In the genomic region with DNA sequence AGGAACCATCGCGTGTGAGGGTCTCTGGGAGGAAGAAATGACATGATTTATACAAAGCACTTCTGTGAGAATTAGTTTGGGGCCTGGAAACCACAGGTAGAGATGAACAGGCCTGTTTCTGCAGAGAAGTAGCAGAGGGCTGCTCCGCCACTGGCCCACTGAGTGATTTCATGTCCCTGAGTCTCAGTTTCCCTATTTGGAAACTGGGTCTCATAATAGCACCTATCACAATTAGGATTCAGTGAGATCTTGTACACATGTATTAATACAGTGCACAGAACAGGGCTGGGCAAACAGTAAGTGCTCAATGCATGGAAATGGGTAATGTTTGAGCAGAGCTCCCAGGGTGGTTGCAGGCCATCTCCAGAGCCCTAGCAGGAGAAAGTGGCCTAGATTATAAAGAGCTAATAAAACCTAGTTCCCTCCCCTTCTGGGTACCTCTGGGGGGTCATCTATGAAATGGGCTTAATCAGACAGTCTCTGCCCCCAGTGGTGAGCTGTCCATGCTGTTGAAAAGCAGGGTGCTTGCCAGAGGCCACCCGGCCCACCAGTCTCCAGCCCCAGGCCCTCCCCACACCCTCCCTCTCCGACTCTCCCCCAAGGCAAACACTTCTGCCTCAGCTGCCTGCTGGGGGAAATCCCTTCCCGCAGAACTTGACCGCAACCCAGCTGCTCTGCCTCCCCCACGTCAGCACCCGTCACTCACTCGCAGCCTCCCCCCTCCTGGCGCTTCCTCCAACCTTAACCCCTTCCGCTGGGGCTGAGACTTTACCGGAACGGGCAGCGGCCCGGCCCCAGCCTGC, we compare ENCODE assay signal across 1 cellular context.
TF ChIP-seq lines count a peak whose summit lies in the region.

No MANE protein-coding gene starts in this region.

TF ChIP-seq in HepG2, 621 proteins besides CTCF, POLR2A, EP300 and RAD21 (continued from another document and continues in another):
- TF ChIP-seq RFXAP (CRISPR knock-in tag; IDR thresholded peaks at IDR 0.05; ENCODE audit: borderline replicate concordance) (no peak), PHF5A (CRISPR knock-in tag; IDR thresholded peaks at IDR 0.05; ENCODE audit: low read depth, unreplicated experiment) (no peak), FOXM1 (CRISPR knock-in tag; IDR thresholded peaks at IDR 0.05) (no peak), ZNF572 (CRISPR knock-in tag; IDR thresholded peaks at IDR 0.05) (no peak), SPEN (CRISPR knock-in tag; IDR thresholded peaks at IDR 0.05; ENCODE audit: low read depth) (peak; percentile 42; the same call in 1 of the 2 replicates), NRL (CRISPR knock-in tag; IDR thresholded peaks at IDR 0.05; ENCODE audit: borderline replicate concordance) (no peak), RARA (CRISPR knock-in tag; IDR thresholded peaks at IDR 0.05) (peak; percentile 83), ASH2L (IDR thresholded peaks at IDR 0.05; ENCODE audit: insufficient read length, low read depth, low read length) (no peak), ZNF430 (CRISPR knock-in tag; IDR thresholded peaks at IDR 0.05) (0 out of 2 replicates have a peak, but pooled peaks have one; percentile 41), PLRG1 (conservative IDR thresholded peaks at IDR 0.05) (no peak), ZNF143 (CRISPR knock-in tag; IDR thresholded peaks at IDR 0.05) (no peak), ZNF780A (CRISPR knock-in tag; IDR thresholded peaks at IDR 0.05) (no peak), MXI1 (IDR thresholded peaks at IDR 0.05; ENCODE audit: borderline replicate concordance, low read depth, low read length) (no peak), MYNN (CRISPR knock-in tag; IDR thresholded peaks at IDR 0.05; ENCODE audit: low read depth) (no peak), HNRNPK (IDR thresholded peaks at IDR 0.05; ENCODE audit: low read depth, low read length, poor library complexity, severe bottlenecking) (peak; percentile 16), ZNF33A (CRISPR knock-in tag; IDR thresholded peaks at IDR 0.05; ENCODE audit: borderline replicate concordance) (no peak), CBFB (CRISPR knock-in tag; IDR thresholded peaks at IDR 0.05) (peak; percentile 66; the same call in 1 of the 2 replicates), ZNF598 (CRISPR knock-in tag; IDR thresholded peaks at IDR 0.05; ENCODE audit: borderline replicate concordance) (no peak), ZSCAN22 (CRISPR knock-in tag; IDR thresholded peaks at IDR 0.05) (no peak), ZNF138 (CRISPR knock-in tag; IDR thresholded peaks at IDR 0.05; ENCODE audit: low read depth) (no peak), YEATS4 (CRISPR knock-in tag; IDR thresholded peaks at IDR 0.05; ENCODE audit: borderline replicate concordance) (no peak), ZNF468 (CRISPR knock-in tag; IDR thresholded peaks at IDR 0.05) (no peak), NFIC (IDR thresholded peaks at IDR 0.05; ENCODE audit: low read length) (no peak), ZBTB38 (CRISPR knock-in tag; IDR thresholded peaks at IDR 0.05) (peak; percentile 89), ZBTB1 (CRISPR knock-in tag; IDR thresholded peaks at IDR 0.05; ENCODE audit: borderline replicate concordance) (no peak), SMYD3 (CRISPR knock-in tag; IDR thresholded peaks at IDR 0.05) (no peak), FOSL2 (CRISPR knock-in tag; IDR thresholded peaks at IDR 0.05) (peak; percentile 49; the same call in 1 of the 2 replicates), MIER2 (CRISPR knock-in tag; IDR thresholded peaks at IDR 0.05) (no peak), ZNF629 (CRISPR knock-in tag; conservative IDR thresholded peaks at IDR 0.05) (peak; percentile 76), HNRNPL (IDR thresholded peaks at IDR 0.05; ENCODE audit: low read depth, low read length) (0 out of 2 replicates have a peak, but pooled peaks have one; percentile 41), FOSL1 (CRISPR knock-in tag; IDR thresholded peaks at IDR 0.05; ENCODE audit: borderline replicate concordance) (no peak), ZNF564 (CRISPR knock-in tag; IDR thresholded peaks at IDR 0.05) (peak; percentile 46; the same call in 1 of the 2 replicates), ZNF333 (CRISPR knock-in tag; IDR thresholded peaks at IDR 0.05; ENCODE audit: borderline replicate concordance) (no peak), ETV5 (CRISPR knock-in tag; IDR thresholded peaks at IDR 0.05; ENCODE audit: borderline replicate concordance) (peak; percentile 32; the same call in 1 of the 2 replicates), SP1 (IDR thresholded peaks at IDR 0.05) (no peak), SP1 (CRISPR knock-in tag; IDR thresholded peaks at IDR 0.05) (no peak), NFE2L1 (CRISPR knock-in tag; IDR thresholded peaks at IDR 0.05; ENCODE audit: borderline replicate concordance) (no peak), NCOR1 (IDR thresholded peaks at IDR 0.05; ENCODE audit: borderline replicate concordance, low read length) (no peak), NFIB (CRISPR knock-in tag; IDR thresholded peaks at IDR 0.05; ENCODE audit: borderline replicate concordance) (no peak), ZNF335 (CRISPR knock-in tag; IDR thresholded peaks at IDR 0.05) (no peak), MED13 (CRISPR knock-in tag; IDR thresholded peaks at IDR 0.05) (no peak)
- TF ChIP-seq, protein P1, sequence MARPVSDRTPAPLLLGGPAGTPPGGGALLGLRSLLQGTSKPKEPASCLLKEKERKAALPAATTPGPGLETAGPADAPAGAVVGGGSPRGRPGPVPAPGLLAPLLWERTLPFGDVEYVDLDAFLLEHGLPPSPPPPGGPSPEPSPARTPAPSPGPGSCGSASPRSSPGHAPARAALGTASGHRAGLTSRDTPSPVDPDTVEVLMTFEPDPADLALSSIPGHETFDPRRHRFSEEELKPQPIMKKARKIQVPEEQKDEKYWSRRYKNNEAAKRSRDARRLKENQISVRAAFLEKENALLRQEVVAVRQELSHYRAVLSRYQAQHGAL (CRISPR knock-in tag; IDR thresholded peaks at IDR 0.05; ENCODE audit: not compliant biosample characterization): no peak
- TF ChIP-seq, protein P2, sequence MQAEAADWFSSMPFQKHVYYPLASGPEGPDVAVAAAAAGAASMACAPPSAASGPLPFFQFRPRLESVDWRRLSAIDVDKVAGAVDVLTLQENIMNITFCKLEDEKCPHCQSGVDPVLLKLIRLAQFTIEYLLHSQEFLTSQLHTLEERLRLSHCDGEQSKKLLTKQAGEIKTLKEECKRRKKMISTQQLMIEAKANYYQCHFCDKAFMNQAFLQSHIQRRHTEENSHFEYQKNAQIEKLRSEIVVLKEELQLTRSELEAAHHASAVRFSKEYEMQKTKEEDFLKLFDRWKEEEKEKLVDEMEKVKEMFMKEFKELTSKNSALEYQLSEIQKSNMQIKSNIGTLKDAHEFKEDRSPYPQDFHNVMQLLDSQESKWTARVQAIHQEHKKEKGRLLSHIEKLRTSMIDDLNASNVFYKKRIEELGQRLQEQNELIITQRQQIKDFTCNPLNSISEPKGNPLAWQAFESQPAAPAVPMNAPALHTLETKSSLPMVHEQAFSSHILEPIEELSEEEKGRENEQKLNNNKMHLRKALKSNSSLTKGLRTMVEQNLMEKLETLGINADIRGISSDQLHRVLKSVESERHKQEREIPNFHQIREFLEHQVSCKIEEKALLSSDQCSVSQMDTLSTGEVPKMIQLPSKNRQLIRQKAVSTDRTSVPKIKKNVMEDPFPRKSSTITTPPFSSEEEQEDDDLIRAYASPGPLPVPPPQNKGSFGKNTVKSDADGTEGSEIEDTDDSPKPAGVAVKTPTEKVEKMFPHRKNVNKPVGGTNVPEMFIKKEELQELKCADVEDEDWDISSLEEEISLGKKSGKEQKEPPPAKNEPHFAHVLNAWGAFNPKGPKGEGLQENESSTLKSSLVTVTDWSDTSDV (CRISPR knock-in tag; IDR thresholded peaks at IDR 0.05): no peak
- TF ChIP-seq, protein P3, sequence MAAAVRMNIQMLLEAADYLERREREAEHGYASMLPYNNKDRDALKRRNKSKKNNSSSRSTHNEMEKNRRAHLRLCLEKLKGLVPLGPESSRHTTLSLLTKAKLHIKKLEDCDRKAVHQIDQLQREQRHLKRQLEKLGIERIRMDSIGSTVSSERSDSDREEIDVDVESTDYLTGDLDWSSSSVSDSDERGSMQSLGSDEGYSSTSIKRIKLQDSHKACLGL (CRISPR knock-in tag; IDR thresholded peaks at IDR 0.05): no peak
- TF ChIP-seq, protein P4, sequence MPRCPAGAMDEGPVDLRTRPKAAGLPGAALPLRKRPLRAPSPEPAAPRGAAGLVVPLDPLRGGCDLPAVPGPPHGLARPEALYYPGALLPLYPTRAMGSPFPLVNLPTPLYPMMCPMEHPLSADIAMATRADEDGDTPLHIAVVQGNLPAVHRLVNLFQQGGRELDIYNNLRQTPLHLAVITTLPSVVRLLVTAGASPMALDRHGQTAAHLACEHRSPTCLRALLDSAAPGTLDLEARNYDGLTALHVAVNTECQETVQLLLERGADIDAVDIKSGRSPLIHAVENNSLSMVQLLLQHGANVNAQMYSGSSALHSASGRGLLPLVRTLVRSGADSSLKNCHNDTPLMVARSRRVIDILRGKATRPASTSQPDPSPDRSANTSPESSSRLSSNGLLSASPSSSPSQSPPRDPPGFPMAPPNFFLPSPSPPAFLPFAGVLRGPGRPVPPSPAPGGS (CRISPR knock-in tag; IDR thresholded peaks at IDR 0.05): peak; percentile 99
- TF ChIP-seq, protein P5, sequence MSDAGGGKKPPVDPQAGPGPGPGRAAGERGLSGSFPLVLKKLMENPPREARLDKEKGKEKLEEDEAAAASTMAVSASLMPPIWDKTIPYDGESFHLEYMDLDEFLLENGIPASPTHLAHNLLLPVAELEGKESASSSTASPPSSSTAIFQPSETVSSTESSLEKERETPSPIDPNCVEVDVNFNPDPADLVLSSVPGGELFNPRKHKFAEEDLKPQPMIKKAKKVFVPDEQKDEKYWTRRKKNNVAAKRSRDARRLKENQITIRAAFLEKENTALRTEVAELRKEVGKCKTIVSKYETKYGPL (CRISPR knock-in tag; IDR thresholded peaks at IDR 0.05): no peak
- TF ChIP-seq, protein P6, sequence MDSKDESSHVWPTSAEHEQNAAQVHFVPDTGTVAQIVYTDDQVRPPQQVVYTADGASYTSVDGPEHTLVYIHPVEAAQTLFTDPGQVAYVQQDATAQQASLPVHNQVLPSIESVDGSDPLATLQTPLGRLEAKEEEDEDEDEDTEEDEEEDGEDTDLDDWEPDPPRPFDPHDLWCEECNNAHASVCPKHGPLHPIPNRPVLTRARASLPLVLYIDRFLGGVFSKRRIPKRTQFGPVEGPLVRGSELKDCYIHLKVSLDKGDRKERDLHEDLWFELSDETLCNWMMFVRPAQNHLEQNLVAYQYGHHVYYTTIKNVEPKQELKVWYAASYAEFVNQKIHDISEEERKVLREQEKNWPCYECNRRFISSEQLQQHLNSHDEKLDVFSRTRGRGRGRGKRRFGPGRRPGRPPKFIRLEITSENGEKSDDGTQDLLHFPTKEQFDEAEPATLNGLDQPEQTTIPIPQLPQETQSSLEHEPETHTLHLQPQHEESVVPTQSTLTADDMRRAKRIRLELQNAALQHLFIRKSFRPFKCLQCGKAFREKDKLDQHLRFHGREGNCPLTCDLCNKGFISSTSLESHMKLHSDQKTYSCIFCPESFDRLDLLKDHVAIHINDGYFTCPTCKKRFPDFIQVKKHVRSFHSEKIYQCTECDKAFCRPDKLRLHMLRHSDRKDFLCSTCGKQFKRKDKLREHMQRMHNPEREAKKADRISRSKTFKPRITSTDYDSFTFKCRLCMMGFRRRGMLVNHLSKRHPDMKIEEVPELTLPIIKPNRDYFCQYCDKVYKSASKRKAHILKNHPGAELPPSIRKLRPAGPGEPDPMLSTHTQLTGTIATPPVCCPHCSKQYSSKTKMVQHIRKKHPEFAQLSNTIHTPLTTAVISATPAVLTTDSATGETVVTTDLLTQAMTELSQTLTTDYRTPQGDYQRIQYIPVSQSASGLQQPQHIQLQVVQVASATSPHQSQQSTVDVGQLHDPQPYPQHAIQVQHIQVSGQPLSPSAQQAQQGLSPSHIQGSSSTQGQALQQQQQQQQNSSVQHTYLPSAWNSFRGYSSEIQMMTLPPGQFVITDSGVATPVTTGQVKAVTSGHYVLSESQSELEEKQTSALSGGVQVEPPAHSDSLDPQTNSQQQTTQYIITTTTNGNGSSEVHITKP (CRISPR knock-in tag; IDR thresholded peaks at IDR 0.05; ENCODE audit: low read depth): no peak
- TF ChIP-seq, protein P7, sequence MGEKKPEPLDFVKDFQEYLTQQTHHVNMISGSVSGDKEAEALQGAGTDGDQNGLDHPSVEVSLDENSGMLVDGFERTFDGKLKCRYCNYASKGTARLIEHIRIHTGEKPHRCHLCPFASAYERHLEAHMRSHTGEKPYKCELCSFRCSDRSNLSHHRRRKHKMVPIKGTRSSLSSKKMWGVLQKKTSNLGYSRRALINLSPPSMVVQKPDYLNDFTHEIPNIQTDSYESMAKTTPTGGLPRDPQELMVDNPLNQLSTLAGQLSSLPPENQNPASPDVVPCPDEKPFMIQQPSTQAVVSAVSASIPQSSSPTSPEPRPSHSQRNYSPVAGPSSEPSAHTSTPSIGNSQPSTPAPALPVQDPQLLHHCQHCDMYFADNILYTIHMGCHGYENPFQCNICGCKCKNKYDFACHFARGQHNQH (CRISPR knock-in tag; IDR thresholded peaks at IDR 0.05): no peak
- TF ChIP-seq, protein P8, sequence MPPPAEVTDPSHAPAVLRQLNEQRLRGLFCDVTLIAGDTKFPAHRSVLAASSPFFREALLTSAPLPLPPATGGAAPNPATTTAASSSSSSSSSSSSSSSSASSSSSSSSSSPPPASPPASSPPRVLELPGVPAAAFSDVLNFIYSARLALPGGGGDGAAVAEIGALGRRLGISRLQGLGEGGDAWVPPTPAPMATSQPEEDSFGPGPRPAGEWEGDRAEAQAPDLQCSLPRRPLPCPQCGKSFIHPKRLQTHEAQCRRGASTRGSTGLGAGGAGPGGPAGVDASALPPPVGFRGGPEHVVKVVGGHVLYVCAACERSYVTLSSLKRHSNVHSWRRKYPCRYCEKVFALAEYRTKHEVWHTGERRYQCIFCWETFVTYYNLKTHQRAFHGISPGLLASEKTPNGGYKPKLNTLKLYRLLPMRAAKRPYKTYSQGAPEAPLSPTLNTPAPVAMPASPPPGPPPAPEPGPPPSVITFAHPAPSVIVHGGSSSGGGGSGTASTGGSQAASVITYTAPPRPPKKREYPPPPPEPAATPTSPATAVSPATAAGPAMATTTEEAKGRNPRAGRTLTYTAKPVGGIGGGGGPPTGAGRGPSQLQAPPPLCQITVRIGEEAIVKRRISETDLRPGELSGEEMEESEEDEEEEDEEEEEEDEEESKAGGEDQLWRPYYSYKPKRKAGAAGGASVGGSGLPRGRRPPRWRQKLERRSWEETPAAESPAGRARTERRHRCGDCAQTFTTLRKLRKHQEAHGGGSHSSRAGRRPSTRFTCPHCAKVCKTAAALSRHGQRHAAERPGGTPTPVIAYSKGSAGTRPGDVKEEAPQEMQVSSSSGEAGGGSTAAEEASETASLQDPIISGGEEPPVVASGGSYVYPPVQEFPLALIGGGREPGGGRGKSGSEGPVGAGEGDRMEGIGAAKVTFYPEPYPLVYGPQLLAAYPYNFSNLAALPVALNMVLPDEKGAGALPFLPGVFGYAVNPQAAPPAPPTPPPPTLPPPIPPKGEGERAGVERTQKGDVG (CRISPR knock-in tag; IDR thresholded peaks at IDR 0.05; ENCODE audit: borderline replicate concordance): peak; percentile 53; the same call in 1 of the 2 replicates
- TF ChIP-seq, protein P9, sequence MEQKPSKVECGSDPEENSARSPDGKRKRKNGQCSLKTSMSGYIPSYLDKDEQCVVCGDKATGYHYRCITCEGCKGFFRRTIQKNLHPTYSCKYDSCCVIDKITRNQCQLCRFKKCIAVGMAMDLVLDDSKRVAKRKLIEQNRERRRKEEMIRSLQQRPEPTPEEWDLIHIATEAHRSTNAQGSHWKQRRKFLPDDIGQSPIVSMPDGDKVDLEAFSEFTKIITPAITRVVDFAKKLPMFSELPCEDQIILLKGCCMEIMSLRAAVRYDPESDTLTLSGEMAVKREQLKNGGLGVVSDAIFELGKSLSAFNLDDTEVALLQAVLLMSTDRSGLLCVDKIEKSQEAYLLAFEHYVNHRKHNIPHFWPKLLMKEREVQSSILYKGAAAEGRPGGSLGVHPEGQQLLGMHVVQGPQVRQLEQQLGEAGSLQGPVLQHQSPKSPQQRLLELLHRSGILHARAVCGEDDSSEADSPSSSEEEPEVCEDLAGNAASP (CRISPR knock-in tag; IDR thresholded peaks at IDR 0.05; ENCODE audit: borderline replicate concordance): peak; percentile 23; the same call in 1 of the 2 replicates
